8 cellular contexts compared by ENCODE assay signal in the genomic region with DNA sequence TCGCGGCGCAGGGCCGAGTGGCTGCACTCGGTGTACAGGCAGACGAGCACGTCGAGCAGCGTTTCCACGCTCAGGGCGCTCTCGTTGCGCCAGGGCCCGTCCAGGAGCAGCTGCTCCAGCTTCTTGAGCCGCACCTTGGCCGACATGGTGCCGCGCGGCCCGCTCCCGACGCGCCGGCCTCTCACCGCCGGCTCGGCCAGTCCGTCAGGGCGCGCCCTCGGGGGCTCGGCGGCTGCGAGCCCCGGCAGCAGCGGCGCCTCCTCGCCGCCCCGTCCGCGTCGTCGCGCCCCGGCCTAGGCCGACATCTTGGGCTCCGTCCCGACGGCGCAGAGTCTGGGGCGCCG. TPM values are rescaled to one million over a fixed set of nuclear protein-coding genes. Genes with fewer than 3 reads are reported as not detected.
DNase-seq lines count a peak whose midpoint lies in the region; FAIRE-seq and TF ChIP-seq lines count a peak whose summit lies in the region.

No MANE protein-coding gene starts in this region.

- H3K4me3 Mint-ChIP-seq in endothelial cell (ENCODE audit: unreplicated experiment) (peak overlapping the region; percentile 96), nephron (peak overlapping the region; percentile 93 to 97 (median 96))

- no peak for TF ChIP-seq CTCF in endothelial cell (IDR thresholded peaks at IDR 0.05; ENCODE audit: unreplicated experiment)
- no peak for TF ChIP-seq CTCF in nephron (IDR thresholded peaks at IDR 0.05; ENCODE audit: unreplicated experiment in 3 of 3)

- H3K4me1 Mint-ChIP-seq in endothelial cell (ENCODE audit: unreplicated experiment) (peaks cover 37% of the 10 kb centered on the region), nephron (peaks cover 43% of the 10 kb centered on the region)

- no peaks in the 10 kb centered on the region for H3K9me3 Mint-ChIP-seq in endothelial cell (ENCODE audit: unreplicated experiment)
- no peaks in the 10 kb centered on the region for H3K9me3 Mint-ChIP-seq in nephron

- H3K27me3 Mint-ChIP-seq in endothelial cell (ENCODE audit: unreplicated experiment) = peaks cover 7% of the 10 kb centered on the region
- no peaks in the 10 kb centered on the region for H3K27me3 Mint-ChIP-seq in nephron (ENCODE audit: low read depth)

- DNase-seq in GM19239 (ENCODE audit: insufficient read length, low spot score) = peak; percentile 55
- peak; percentile 11 for DNase-seq in M059J (ENCODE audit: low read depth)
- DNase-seq in endothelial cell (ENCODE audit: low spot score) = no peak
- no peak for DNase-seq in GOT3 (lab: John Stamatoyannopoulos, UW)
- no peak for DNase-seq in NCI-H1092 (lab: John Stamatoyannopoulos, UW)
- DNase-seq in medulla oblongata (ENCODE audit: extremely low spot score) = no peak
- no peak for DNase-seq in NCI-H1694 treated with DMSO at 0.1 percent for 48 hours (lab: John Stamatoyannopoulos, UW)

- H3K27ac Mint-ChIP-seq in endothelial cell (ENCODE audit: unreplicated experiment) = no peak overlapping the region
- peak overlapping the region in 1 of 3 experiments; percentile 78 for H3K27ac Mint-ChIP-seq in nephron

- H3K36me3 Mint-ChIP-seq in endothelial cell (ENCODE audit: low read depth, unreplicated experiment) (peaks cover 15% of the 10 kb centered on the region), nephron (ENCODE audit: low read depth) (no peaks in the 10 kb centered on the region)

- FAIRE-seq in GM19239 (lab: Jason Lieb, UNC) = no peak

RNA-seq across cellular contexts. Expression of gene CDC42BPB, which starts 0.3 kb away (rescaled TPM):
- 20.1 and 26.9 TPM in 2 replicates for total RNA-seq in M059J (2014; rRNA removed; shearing (Covaris generic))
- 187 TPM for total RNA-seq in endothelial cell (ENCODE audit: unreplicated experiment)

RNA-seq across cellular contexts. Expression of gene LBHD2, which starts 27.0 kb away (rescaled TPM):
- not detected in 2 replicates for total RNA-seq in M059J (2014; rRNA removed; shearing (Covaris generic))
- total RNA-seq in endothelial cell (ENCODE audit: unreplicated experiment) = not detected

RNA-seq across cellular contexts. Expression of gene EXOC3L4, which starts 37.5 kb away (rescaled TPM):
- not detected in 2 replicates for total RNA-seq in M059J (2014; rRNA removed; shearing (Covaris generic))
- not detected for total RNA-seq in endothelial cell (ENCODE audit: unreplicated experiment)

Comparison
In these comparisons a context has a peak if more than half of its experiments do, and no peak if none do; other contexts are left out.
1. DNase-seq: peak in GM19239 (single experiment) and M059J (single experiment); none in endothelial cell (single experiment), GOT3 (single experiment), NCI-H1092 (single experiment), medulla oblongata (single experiment) and NCI-H1694 treated with DMSO at 0.1 percent for 48 hours (single experiment).